9 cellular contexts compared by ENCODE assay signal in the genomic region with DNA sequence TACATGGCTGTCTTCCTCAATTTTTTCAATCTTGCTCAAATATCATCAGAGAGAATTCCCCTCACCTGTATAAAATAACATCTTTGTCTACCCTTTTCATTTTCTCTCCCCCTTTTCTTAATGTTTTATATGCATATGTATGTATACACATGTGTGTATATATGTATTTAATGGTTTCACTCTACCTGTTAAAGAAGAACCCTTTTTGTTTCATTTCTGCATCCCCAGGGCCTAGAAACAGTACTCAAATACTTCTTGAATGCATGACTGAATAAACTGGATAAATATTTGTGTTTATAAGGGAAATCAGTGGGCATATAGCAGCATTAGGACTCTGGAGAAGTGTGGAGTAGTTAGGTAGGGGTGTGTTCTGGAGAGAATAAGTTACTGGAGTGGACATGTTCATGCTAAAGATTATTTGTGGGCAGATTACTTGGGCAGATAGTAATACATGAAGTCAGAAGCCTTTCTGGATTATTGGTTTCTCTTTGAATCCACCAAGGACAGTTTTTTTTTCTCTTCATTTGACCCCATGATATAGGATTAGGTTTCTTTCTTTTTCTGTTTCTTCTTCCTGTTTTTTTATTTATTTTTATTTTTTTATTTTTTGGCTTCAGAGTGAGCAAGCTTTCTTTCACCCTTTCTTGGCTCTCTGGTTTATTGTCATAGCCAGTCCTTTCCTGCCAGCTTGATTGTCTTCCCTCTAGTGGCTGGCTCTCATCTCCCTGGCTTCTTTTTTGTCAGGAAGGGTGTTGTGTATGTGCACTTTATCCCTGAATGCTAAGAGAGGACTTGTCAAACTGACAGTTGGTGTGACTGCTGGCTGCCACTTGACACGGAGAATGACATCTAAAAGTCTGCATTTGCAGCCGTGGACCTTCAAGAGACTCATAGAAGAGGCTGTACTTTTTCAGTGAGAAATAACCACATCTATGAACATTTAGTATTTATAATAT.
DNase-seq lines count a peak whose midpoint lies in the region; ATAC-seq and TF ChIP-seq lines count a peak whose summit lies in the region.
"Had no signal": no experiment of that assay in that cellular context is flagged by ENCODE, and none has a peak within 500 bp of the region (broad histone marks: within the 10 kb centered on the region; RNA-seq: fewer than 3 reads in every experiment).

No MANE protein-coding gene starts in this region.

- POLR2A ChIA-PET in PC-3 (lab: Charles Lee; ENCODE audit: unreplicated experiment), result no interaction called here

- no peak overlapping the region for H3K4me3 ChIP-seq in AG09309 (ENCODE audit: control insufficient read depth, low read depth, low read length)
- no peak overlapping the region for H3K4me3 ChIP-seq in PC-3 (ENCODE audit: low read length)
- H3K4me3 ChIP-seq in foreskin fibroblast (ENCODE audit: low read depth in 1 of 2, low read length in 2 of 2), result no peak overlapping the region
- H3K4me3 ChIP-seq in left lung, result no peak overlapping the region
- no peak overlapping the region for H3K4me3 ChIP-seq in lower leg skin (ENCODE audit: low read depth, poor library complexity, severe bottlenecking)

- no peak overlapping the region for H3K9ac ChIP-seq in PC-3 (ENCODE audit: low read length)

- H3K9me2 ChIP-seq in PC-3 (replicated peaks; ENCODE audit: low read length), result no peaks in the 10 kb centered on the region

- no peak for TF ChIP-seq POLR2A in lower leg skin (IDR thresholded peaks at IDR 0.05)

- in situ Hi-C loops in GM13977 (cut with MboI; ENCODE audit: low pct_unique_long_range_greater_than_20kb, low sequenced_read_pairs, unreplicated experiment), result no loop called here

- ATAC-seq in PC-3 (0 out of 2 replicates have a peak, but pooled peaks have one; percentile 31), left lung (no peak), HG02642 (IDR thresholded peaks at IDR 0.05; ENCODE audit: poor library complexity, unreplicated experiment) (no peak), HG03460 (IDR thresholded peaks at IDR 0.05; ENCODE audit: unreplicated experiment) (no peak)

- intact Hi-C loops in PC-3 (cut with micrococcal nuclease), result loop anchor here (5.0 kb wide), 1 partner anchor 38 kb away; no protein-coding TSS in a partner anchor
- intact Hi-C loops in left lung (cut with DNase I), result no loop called here
- intact Hi-C loops in lower leg skin (cut with DNase I; ENCODE audit: low total_unique reads), result no loop called here

- 39 to 41% methylated on average over 2 of the region's 2 CpGs for WGBS in lower leg skin, 2 donors

- BruUV-seq in PC-3 (replicated peaks; lab: Mats Ljungman, UMichigan), result no TSS peak

- H3K79me2 ChIP-seq in PC-3 (ENCODE audit: low read length), result no peaks in the 10 kb centered on the region

- CTCF ChIA-PET in PC-3 (lab: Charles Lee), result no interaction called here

- H3K27ac ChIP-seq in PC-3 (ENCODE audit: low read length) (no peak overlapping the region), left lung (no peak overlapping the region)

- H4K20me1 ChIP-seq in PC-3 (ENCODE audit: low read length), result no peaks in the 10 kb centered on the region

- H3K9me3 ChIP-seq in PC-3 (ENCODE audit: low read length) (no peaks in the 10 kb centered on the region), left lung (no peaks in the 10 kb centered on the region)

- H3K36me3 ChIP-seq in PC-3 (ENCODE audit: low read depth, low read length) (no peaks in the 10 kb centered on the region), left lung (peaks cover 0 to 12% of the 10 kb centered on the region in 2 donors)

- no peak for DNase-seq in AG09309 (ENCODE audit: low read depth)
- DNase-seq in GM13977 (ENCODE audit: low spot score), result no peak
- peak; percentile 8 for DNase-seq in PC-3
- peak in 1 of 2 donors; percentile 19 for DNase-seq in foreskin fibroblast
- no peak for DNase-seq in left lung
- DNase-seq in lower leg skin (ENCODE audit: low spot score in 2 of 2), result no peak
- DNase-seq: activated naive CD4-positive, alpha-beta T cell treated with anti-CD3 and anti-CD28 coated beads, Interleukin-2, amount 50 U/mL, for 16 hours had no signal

- TF ChIP-seq CTCF in AG09309 (IDR thresholded peaks at IDR 0.05; ENCODE audit: control insufficient read depth, insufficient read depth, low read depth, low read length, missing control alignments), result peak; percentile 10
- TF ChIP-seq CTCF in GM13977 (IDR thresholded peaks at IDR 0.05; ENCODE audit: extremely low read depth, insufficient read depth, missing control alignments), result peak; percentile 17
- no peak; the same call in 1 of the 2 replicates for TF ChIP-seq CTCF in PC-3 (conservative IDR thresholded peaks at IDR 0.05; ENCODE audit: low read depth, low read length)
- TF ChIP-seq CTCF in foreskin fibroblast (IDR thresholded peaks at IDR 0.05; ENCODE audit: low read depth, low read length), result peak; percentile 11
- no peak for TF ChIP-seq CTCF in left lung (IDR thresholded peaks at IDR 0.05)
- no peak for TF ChIP-seq CTCF in lower leg skin (IDR thresholded peaks at IDR 0.05)

- no peaks in the 10 kb centered on the region for H3F3A ChIP-seq in PC-3 (ENCODE audit: low read length, unreplicated experiment)

- H3K27me3 ChIP-seq in PC-3 (ENCODE audit: low read length) (no peaks in the 10 kb centered on the region), left lung (no peaks in the 10 kb centered on the region)

- no peak overlapping the region for H2AFZ ChIP-seq in PC-3 (ENCODE audit: low read length)

- H3K4me1 ChIP-seq in PC-3 (ENCODE audit: insufficient read depth, low read length) (peaks cover 7% of the 10 kb centered on the region; the same call in 1 of the 2 replicates), left lung (peaks cover 0 to 3% of the 10 kb centered on the region in 2 donors)

- H3K4me2 ChIP-seq in PC-3 (ENCODE audit: low read length), result no peak overlapping the region

Comparison
In these comparisons a context has a peak if more than half of its experiments do, and no peak if none do; other contexts are left out.
1. CTCF ChIP-seq: peak in AG09309 (single experiment), GM13977 (single experiment) and foreskin fibroblast (single experiment); none in PC-3 (single experiment), left lung (0 of 2) and lower leg skin (0 of 3).